9 cellular contexts compared by ENCODE assay signal in the genomic region with DNA sequence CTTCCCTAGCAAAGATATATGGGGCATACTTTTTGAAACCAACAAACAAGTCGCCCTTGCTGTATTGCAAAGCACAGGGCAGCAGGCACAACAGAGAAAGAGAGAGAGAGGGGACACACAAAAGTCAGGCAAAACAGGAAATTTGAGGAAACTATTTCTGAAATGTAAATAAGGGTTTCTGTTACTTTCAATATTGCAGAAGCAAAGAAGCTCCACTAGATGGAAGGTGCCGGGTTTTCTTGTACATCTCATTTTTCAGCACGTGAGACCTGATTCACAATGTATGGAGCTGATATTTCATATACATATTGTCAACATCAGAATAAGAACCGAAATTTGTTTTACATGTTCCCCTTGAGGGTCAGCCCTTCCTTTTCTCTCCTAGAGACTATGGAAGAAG.
DNase-seq lines count a peak whose midpoint lies in the region; ATAC-seq lines count a peak whose summit lies in the region.
"Had no signal": no experiment of that assay in that cellular context is flagged by ENCODE, and none has a peak within 500 bp of the region (broad histone marks: within the 10 kb centered on the region; RNA-seq: fewer than 3 reads in every experiment).

No MANE protein-coding gene starts in this region.

- whole genome bisulfite sequencing in mesendoderm (ENCODE audit: extremely low coverage, insufficient coverage, low lambda C conversion rate) = no CpG with 5 or more reads among the region's 4 CpGs

- no peaks in the 10 kb centered on the region for H3K9me3 Mint-ChIP-seq in CD4-positive, CD25-positive, alpha-beta regulatory T cell
- no peaks in the 10 kb centered on the region for H3K9me3 Mint-ChIP-seq in activated CD4-positive, alpha-beta memory T cell treated with anti-CD3 and anti-CD28 coated beads, Interleukin-2, amount 10 ng/mL, durations not matched to agents 7 days and 5 days

- H3K27ac ChIP-seq in CD4-positive, CD25-positive, alpha-beta regulatory T cell (ENCODE audit: insufficient read depth, low read length, poor library complexity, severe bottlenecking) = peak overlapping the region; percentile 88
- H3K27ac ChIP-seq in mesendoderm (ENCODE audit: low read depth, low read length) (no peak overlapping the region), caudate nucleus (ENCODE audit: low read depth, low read length) (no peak overlapping the region)

- no peaks in the 10 kb centered on the region for H3K79me2 ChIP-seq in mesendoderm (ENCODE audit: control insufficient read depth, insufficient read depth, low read length)

- no peaks in the 10 kb centered on the region for H3K27me3 ChIP-seq in CD4-positive, CD25-positive, alpha-beta regulatory T cell (ENCODE audit: control insufficient read depth, insufficient read depth, low read length)
- H3K27me3 ChIP-seq in mesendoderm (ENCODE audit: insufficient read depth, low read length, poor library complexity) = no peaks in the 10 kb centered on the region

- H4K5ac ChIP-seq in mesendoderm (ENCODE audit: low read length) = no peak overlapping the region

- H3K4me3 ChIP-seq in CD4-positive, CD25-positive, alpha-beta regulatory T cell (ENCODE audit: low read depth, low read length) = peak overlapping the region; percentile 83
- no peak overlapping the region for H3K4me3 ChIP-seq in mesendoderm (ENCODE audit: low read length)

- peak overlapping the region; percentile 67 to 90 (median 79) for H3K4me3 Mint-ChIP-seq in CD4-positive, CD25-positive, alpha-beta regulatory T cell
- peak overlapping the region; percentile 36 for H3K4me3 Mint-ChIP-seq in activated CD4-positive, alpha-beta memory T cell treated with anti-CD3 and anti-CD28 coated beads, Interleukin-2, amount 10 ng/mL, durations not matched to agents 7 days and 5 days

- no peak overlapping the region for H3K23ac ChIP-seq in mesendoderm (ENCODE audit: low read length)

- peaks cover 66 to 100% (median 82%) of the 10 kb centered on the region in 4 donors for H3K4me1 Mint-ChIP-seq in CD4-positive, CD25-positive, alpha-beta regulatory T cell
- H3K4me1 Mint-ChIP-seq in activated CD4-positive, alpha-beta memory T cell treated with anti-CD3 and anti-CD28 coated beads, Interleukin-2, amount 10 ng/mL, durations not matched to agents 7 days and 5 days = peaks cover 66% of the 10 kb centered on the region

- no peak overlapping the region for H3K18ac ChIP-seq in mesendoderm (ENCODE audit: low read length)

- H3K79me1 ChIP-seq in mesendoderm (ENCODE audit: low read length) = no peaks in the 10 kb centered on the region

- H3K27ac Mint-ChIP-seq in CD4-positive, CD25-positive, alpha-beta regulatory T cell = peak overlapping the region; percentile 95 to 99 (median 98)
- H3K27ac Mint-ChIP-seq in activated CD4-positive, alpha-beta memory T cell treated with anti-CD3 and anti-CD28 coated beads, Interleukin-2, amount 10 ng/mL, durations not matched to agents 7 days and 5 days = peak overlapping the region; percentile 62

- no peak overlapping the region for H2BK120ac ChIP-seq in mesendoderm (ENCODE audit: low read depth, low read length)

- H3K4ac ChIP-seq in mesendoderm (ENCODE audit: low read depth, low read length) = no peak overlapping the region

- no peak overlapping the region for H2BK5ac ChIP-seq in mesendoderm (ENCODE audit: low read length)

- H3K4me1 ChIP-seq in CD4-positive, CD25-positive, alpha-beta regulatory T cell (ENCODE audit: control insufficient read depth, insufficient read depth, low read length, poor library complexity, severe bottlenecking) = peaks cover 88% of the 10 kb centered on the region
- peaks cover 8% of the 10 kb centered on the region for H3K4me1 ChIP-seq in mesendoderm (ENCODE audit: control insufficient read depth, low read depth, low read length)

- H3K9me3 ChIP-seq in CD4-positive, CD25-positive, alpha-beta regulatory T cell (ENCODE audit: control insufficient read depth in 2 of 2, low read length in 2 of 2) = no peaks in the 10 kb centered on the region

- peaks cover 24% of the 10 kb centered on the region for H3K36me3 Mint-ChIP-seq in CD4-positive, CD25-positive, alpha-beta regulatory T cell
- peaks cover 2% of the 10 kb centered on the region for H3K36me3 Mint-ChIP-seq in activated CD4-positive, alpha-beta memory T cell treated with anti-CD3 and anti-CD28 coated beads, Interleukin-2, amount 10 ng/mL, durations not matched to agents 7 days and 5 days (ENCODE audit: low read depth)

- POLR2A ChIA-PET in activated CD4-positive, alpha-beta memory T cell treated with anti-CD3 and anti-CD28 coated beads, Interleukin-2, amount 10 ng/mL, durations not matched to agents 7 days and 5 days (lab: Charles Lee) = interaction anchor here (1.6 to 2.1 kb wide), 2 partner anchors 34 to 40 kb away, joined by 6 to 7 read pairs; no protein-coding TSS in a partner anchor

- peak overlapping the region; percentile 30 for H3K56ac ChIP-seq in mesendoderm (ENCODE audit: low read length)

- H3K36me3 ChIP-seq in CD4-positive, CD25-positive, alpha-beta regulatory T cell (ENCODE audit: control insufficient read depth, insufficient read depth, low read length) = no peaks in the 10 kb centered on the region
- H3K36me3 ChIP-seq in mesendoderm (ENCODE audit: control insufficient read depth, insufficient read depth, low read length) = no peaks in the 10 kb centered on the region

- intact Hi-C loops in cardiac septum (cut with DNase I) = no loop called here

- ATAC-seq in CD4-positive, CD25-positive, alpha-beta regulatory T cell (ENCODE audit: low read depth in 2 of 2) = peak; percentile 23 to 28
- ATAC-seq in HG03025 (IDR thresholded peaks at IDR 0.05; ENCODE audit: low FRiP score, unreplicated experiment) (peak; percentile 63), HG03442 (IDR thresholded peaks at IDR 0.05; ENCODE audit: unreplicated experiment) (no peak), HG03280 (IDR thresholded peaks at IDR 0.05; ENCODE audit: unreplicated experiment) (no peak)

- H3K27me3 Mint-ChIP-seq in CD4-positive, CD25-positive, alpha-beta regulatory T cell = no peaks in the 10 kb centered on the region
- H3K27me3 Mint-ChIP-seq in activated CD4-positive, alpha-beta memory T cell treated with anti-CD3 and anti-CD28 coated beads, Interleukin-2, amount 10 ng/mL, durations not matched to agents 7 days and 5 days = no peaks in the 10 kb centered on the region

- H4K8ac ChIP-seq in mesendoderm (ENCODE audit: low read depth, low read length) = no peak overlapping the region

- no peak overlapping the region for H3K9ac ChIP-seq in mesendoderm (ENCODE audit: low read length)

- H2AK5ac ChIP-seq in mesendoderm (ENCODE audit: low read length) = no peak overlapping the region

- no peak overlapping the region for H3K4me2 ChIP-seq in mesendoderm (ENCODE audit: low read length)

- no peak overlapping the region for H2BK15ac ChIP-seq in mesendoderm (replicated peaks; ENCODE audit: low read depth)

- CTCF ChIA-PET in activated CD4-positive, alpha-beta memory T cell treated with anti-CD3 and anti-CD28 coated beads, Interleukin-2, amount 10 ng/mL, durations not matched to agents 7 days and 5 days (lab: Charles Lee) = interaction anchor here (0.8 to 2.6 kb wide), 5 partner anchors 11 to 40 kb away, joined by 3 to 10 read pairs (median 3); no protein-coding TSS in a partner anchor

- DNase-seq in CD4-positive, CD25-positive, alpha-beta regulatory T cell = peak in 2 of 3 donors; percentile 55 to 80
- no peak for DNase-seq in activated CD4-positive, alpha-beta memory T cell treated with anti-CD3 and anti-CD28 coated beads, Interleukin-2, amount 10 ng/mL, durations not matched to agents 7 days and 5 days
- no peak for DNase-seq in mesendoderm
- no peak for DNase-seq in caudate nucleus (lab: John Stamatoyannopoulos, UW)
- no peak for DNase-seq in cardiac septum (ENCODE audit: low spot score)
- DNase-seq: NCI-H526 treated with DMSO at 0.1 percent for 48 hours had no signal

Comparison
In these comparisons a context has a peak if more than half of its experiments do, and no peak if none do; other contexts are left out.
1. ATAC-seq: peak in CD4-positive, CD25-positive, alpha-beta regulatory T cell (2 of 2) and HG03025 (single experiment); none in HG03442 (single experiment) and HG03280 (single experiment).
2. DNase-seq: peak in CD4-positive, CD25-positive, alpha-beta regulatory T cell (2 of 3); none in activated CD4-positive, alpha-beta memory T cell treated with anti-CD3 and anti-CD28 coated beads, Interleukin-2, amount 10 ng/mL, durations not matched to agents 7 days and 5 days (single experiment), mesendoderm (single experiment), caudate nucleus (0 of 61) and cardiac septum (single experiment).